ENCODE assay signal across 27 cellular contexts in the genomic region with DNA sequence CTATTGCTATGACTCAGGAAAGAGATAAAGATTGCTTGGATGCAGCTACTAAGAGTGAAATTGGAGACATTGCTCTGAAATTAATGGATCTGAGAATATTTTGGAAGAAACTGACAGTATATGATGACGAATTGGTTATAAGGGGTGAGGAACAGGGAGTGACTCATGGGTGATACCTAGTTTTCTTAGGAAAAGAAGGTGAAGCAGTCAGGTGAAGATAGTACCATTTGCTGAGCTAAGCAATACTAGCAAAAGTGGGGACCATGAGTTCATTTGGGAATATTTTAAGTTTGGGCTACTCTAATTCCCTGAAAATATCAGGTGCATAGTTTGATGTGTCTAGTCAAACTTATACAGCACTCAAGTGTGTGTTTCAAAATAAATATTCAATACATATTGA.
"Had no signal": no experiment of that assay in that cellular context is flagged by ENCODE, and none has a peak within 500 bp of the region (broad histone marks: within the 10 kb centered on the region; RNA-seq: fewer than 3 reads in every experiment).

No MANE protein-coding gene starts in this region.

- H3K4me1 ChIP-seq: left lung, lower lobe of right lung, right atrium auricular region, testis, thyroid gland, upper lobe of left lung had no signal

- DNase-seq: hypothalamus; immature natural killer cell; kidney; left colon; left lung; lower lobe of right lung; mammary epithelial cell; mesenchymal stem cell; naive B cell; natural killer cell; ovary; stimulated activated CD4-positive, alpha-beta T cell treated with anti-CD3 and anti-CD28 coated beads, Interleukin-12 subunit alpha, Interleukin-12 subunit beta, amount 100 ng/mL, for 4 hours; stimulated activated CD4-positive, alpha-beta T cell treated with anti-CD3 and anti-CD28 coated beads, Interleukin-15, amount 100 ng/mL, for 24 hours; stimulated activated CD4-positive, alpha-beta T cell treated with anti-CD3 and anti-CD28 coated beads, Interleukin-2, amount 100 ng/mL, for 24 hours; stimulated activated CD4-positive, alpha-beta T cell treated with anti-CD3 and anti-CD28 coated beads, Interleukin-4, amount 100 ng/mL, for 1 hour; stimulated activated naive B cell treated with anti-CD40 and anti-IgM and Interleukin-4, amounts not matched to agents 10 μg/mL and 1 μg/mL and 100 μg/mL, for 72 hours; stimulated activated naive CD8-positive, alpha-beta T cell treated with anti-CD3 and anti-CD28 coated beads, Interleukin-15, Interleukin-2, amounts not matched to agents 100 U/mL and 50 U/mL, for 24 hours; stomach; testis; thyroid gland; transverse colon; upper lobe of left lung had no signal

- H3K27ac ChIP-seq: left lung, lower lobe of right lung, ovary, right atrium auricular region, skin epidermis, stomach, testis, thyroid gland, transverse colon, upper lobe of left lung had no signal

- ATAC-seq: left colon; left lung; lower lobe of right lung; natural killer cell; sciatic nerve; stimulated activated naive B cell treated with anti-CD40 and anti-IgM and Interleukin-4, amounts not matched to agents 10 μg/mL and 1 μg/mL and 100 μg/mL, for 72 hours; stimulated activated naive CD8-positive, alpha-beta T cell treated with anti-CD3 and anti-CD28 coated beads, Interleukin-15, Interleukin-2, amounts not matched to agents 100 U/mL and 50 U/mL, for 24 hours had no signal

- FAIRE-seq: islet of Langerhans, kidney, urothelium cell line had no signal

- H3K36me3 ChIP-seq: left lung, lower lobe of right lung, ovary, right atrium auricular region, stomach, thyroid gland, transverse colon, upper lobe of left lung had no signal

- H3K27me3 ChIP-seq: left lung, ovary, right atrium auricular region, stomach, testis, thyroid gland, transverse colon, upper lobe of left lung had no signal

- H3K4me3 ChIP-seq: left lung, lower lobe of right lung, ovary, right atrium auricular region, skin epidermis, stomach, testis, thyroid gland, transverse colon, upper lobe of left lung had no signal

- H3K9me3 ChIP-seq: left lung, lower lobe of right lung, ovary, right atrium auricular region, testis, thyroid gland, transverse colon, upper lobe of left lung had no signal
